Comparison of ENCODE assay signal across 1 cellular context in the genomic region with DNA sequence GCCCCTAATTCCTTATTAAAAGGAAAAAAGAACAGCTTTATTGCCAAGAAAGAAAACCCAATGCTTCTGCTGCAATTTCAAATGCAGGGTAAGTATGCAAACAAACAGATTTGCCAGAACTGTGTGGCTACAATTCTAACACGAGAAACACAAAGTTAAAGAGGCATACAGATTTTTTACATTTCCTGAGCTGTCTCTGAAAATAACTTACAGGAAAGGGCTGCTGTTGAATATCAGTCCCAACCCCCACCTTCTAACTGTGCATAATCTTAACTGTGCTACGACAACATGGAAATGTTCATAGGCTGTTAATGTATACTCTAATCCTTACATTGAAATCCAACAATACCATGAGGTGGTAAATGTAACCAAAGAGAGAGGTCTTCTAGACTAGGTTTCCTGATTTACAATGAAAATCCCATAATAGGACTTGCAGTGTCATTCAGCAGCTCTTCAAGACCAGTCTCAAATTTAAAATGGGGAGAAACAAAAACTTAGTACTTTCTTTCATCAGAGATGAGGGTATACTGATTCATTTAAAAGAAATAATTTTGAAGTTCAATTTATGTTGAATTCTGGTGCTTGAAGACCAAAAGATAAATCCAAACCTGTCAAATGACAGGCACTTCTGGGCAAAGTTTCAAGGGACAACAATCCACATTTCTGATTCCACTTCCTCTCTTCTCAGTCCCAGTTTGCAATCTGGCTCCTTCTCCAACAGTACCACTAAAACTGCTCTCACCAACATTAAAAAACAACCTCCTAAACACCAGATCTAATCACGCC.
TF ChIP-seq lines count a peak whose summit lies in the region.

No MANE protein-coding gene starts in this region.

TF ChIP-seq in endothelial cell of umbilical vein, 7 proteins besides CTCF, POLR2A, EP300 and RAD21:
- TF ChIP-seq POLR2AphosphoS5 (IDR thresholded peaks at IDR 0.05; ENCODE audit: insufficient read depth, low read depth, low read length) (no peak), GATA2 (IDR thresholded peaks at IDR 0.05; ENCODE audit: insufficient read depth, insufficient read length, low read depth, low read length) (no peak), FOS (IDR thresholded peaks at IDR 0.05; ENCODE audit: borderline replicate concordance, insufficient read depth, low read length) (no peak), JUN (IDR thresholded peaks at IDR 0.05; ENCODE audit: borderline replicate concordance, insufficient read depth, insufficient read length, low read depth) (no peak), EZH2 (IDR thresholded peaks at IDR 0.05; ENCODE audit: borderline replicate concordance, low read depth, low read length, severe bottlenecking) (no peak), MYC (IDR thresholded peaks at IDR 0.05; ENCODE audit: low read depth, low read length) (no peak)
- TF ChIP-seq, protein P1, sequence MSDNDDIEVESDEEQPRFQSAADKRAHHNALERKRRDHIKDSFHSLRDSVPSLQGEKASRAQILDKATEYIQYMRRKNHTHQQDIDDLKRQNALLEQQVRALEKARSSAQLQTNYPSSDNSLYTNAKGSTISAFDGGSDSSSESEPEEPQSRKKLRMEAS (IDR thresholded peaks at IDR 0.05; ENCODE audit: insufficient read depth, insufficient read length) = no peak
TF ChIP-seq in endothelial cell of umbilical vein: peak in this region for 0.
